15 cellular contexts compared by ENCODE assay signal in genomic region chr1:111364690-111365089, GRCh38.
DNase-seq lines count a peak whose midpoint lies in the region; ATAC-seq, FAIRE-seq and TF ChIP-seq lines count a peak whose summit lies in the region.
"Had no signal": no experiment of that assay in that cellular context is flagged by ENCODE, and none has a peak within 500 bp of the region (broad histone marks: within the 10 kb centered on the region; RNA-seq: fewer than 3 reads in every experiment).

No MANE protein-coding gene starts in this region.

- no peaks in the 10 kb centered on the region for H3K36me3 Mint-ChIP-seq in HFFc6 (ENCODE audit: low read depth)
- no peaks in the 10 kb centered on the region for H3K36me3 Mint-ChIP-seq in brain
- H3K36me3 Mint-ChIP-seq in T-helper 17 cell (ENCODE audit: low read depth), result peaks cover 2% of the 10 kb centered on the region
- H3K36me3 Mint-ChIP-seq: immature natural killer cell had no signal

- H3K27ac ChIP-seq in substantia nigra (ENCODE audit: low read depth, low read length, poor library complexity, severe bottlenecking) (no peak overlapping the region), uterus (no peak overlapping the region)
- H3K27ac ChIP-seq: pancreas, SK-N-MC had no signal

- no peak for FAIRE-seq in urothelium cell line (lab: Jason Lieb, UNC)
- FAIRE-seq: pancreas had no signal

- no peaks in the 10 kb centered on the region for H3K4me1 ChIP-seq in uterus

- H3K36me3 ChIP-seq in uterus, result no peaks in the 10 kb centered on the region
- H3K36me3 ChIP-seq: MG63, pancreas had no signal

- H3K4me1 Mint-ChIP-seq in HFFc6 (ENCODE audit: low read depth) (peaks cover 43% of the 10 kb centered on the region), brain (peaks cover 47% of the 10 kb centered on the region), T-helper 17 cell (no peaks in the 10 kb centered on the region)
- H3K4me1 Mint-ChIP-seq: immature natural killer cell had no signal

- no peak for TF ChIP-seq CTCF in HFFc6 (IDR thresholded peaks at IDR 0.05)
- TF ChIP-seq CTCF in brain (conservative IDR thresholded peaks at IDR 0.05), result no peak
- TF ChIP-seq CTCF in uterus (IDR thresholded peaks at IDR 0.05), result no peak

- H3K27ac Mint-ChIP-seq in HFFc6 (peak overlapping the region; percentile 76), brain (peak overlapping the region in 4 of 5 experiments; percentile 63 to 90 (median 72)), T-helper 17 cell (no peak overlapping the region)
- H3K27ac Mint-ChIP-seq: immature natural killer cell had no signal

- H3K4me3 Mint-ChIP-seq in HFFc6 (peak overlapping the region; percentile 22), brain (no peak overlapping the region), T-helper 17 cell (no peak overlapping the region)
- H3K4me3 Mint-ChIP-seq: immature natural killer cell had no signal

- H3K27me3 Mint-ChIP-seq in HFFc6 (ENCODE audit: insufficient read depth), result peaks cover 11% of the 10 kb centered on the region
- H3K27me3 Mint-ChIP-seq in brain, result peaks cover 6% of the 10 kb centered on the region
- peaks cover 57% of the 10 kb centered on the region for H3K27me3 Mint-ChIP-seq in T-helper 17 cell

- intact Hi-C loops in uterus (cut with DNase I; ENCODE audit: low total_unique reads), result no loop called here

- TF ChIP-seq POLR2A in uterus (IDR thresholded peaks at IDR 0.05), result no peak

- H3K9me3 Mint-ChIP-seq in HFFc6 (no peaks in the 10 kb centered on the region), brain (no peaks in the 10 kb centered on the region)
- H3K9me3 Mint-ChIP-seq: immature natural killer cell had no signal

- DNase-seq in Caki2 (ENCODE audit: low read depth) (peak; percentile 1), HFFc6 (no peak), kidney tubule cell (ENCODE audit: low spot score) (peak; percentile 14), substantia nigra (lab: John Stamatoyannopoulos, UW) (no peak), urothelium cell line (ENCODE audit: low spot score) (no peak), uterus (no peak), T-helper 17 cell (no peak)
- DNase-seq: activated effector memory CD4-positive, alpha-beta T cell treated with Interleukin-2 at 50 U/mL for 16 hours; DMS53; foreskin melanocyte; immature natural killer cell; MG63; pancreas had no signal

- H3K9me3 ChIP-seq in uterus (no peaks in the 10 kb centered on the region), T-helper 17 cell (ENCODE audit: control insufficient read depth, low read length, poor library complexity, severe bottlenecking) (no peaks in the 10 kb centered on the region)
- H3K9me3 ChIP-seq: MG63, pancreas had no signal

- in situ Hi-C loops in Caki2 (cut with HindIII; ENCODE audit: low pct_unique_long_range_greater_than_20kb, low sequenced_read_pairs), result no loop called here

- H3K27me3 ChIP-seq in uterus, result no peaks in the 10 kb centered on the region
- H3K27me3 ChIP-seq: pancreas had no signal

- no peak for ATAC-seq in T-helper 17 cell
- ATAC-seq: pancreas had no signal

- H3K4me3 ChIP-seq in uterus, result no peak overlapping the region
- H3K4me3 ChIP-seq: MG63, pancreas, SK-N-MC had no signal

Comparison
In these comparisons a context has a peak if more than half of its experiments do, and no peak if none do; other contexts are left out.
1. DNase-seq: peak in Caki2 (single experiment) and kidney tubule cell (single experiment); none in HFFc6 (single experiment), substantia nigra (0 of 49), urothelium cell line (single experiment), uterus (0 of 2) and T-helper 17 cell (0 of 3).